Comparison of ENCODE assay signal across 1 cellular context in genomic region chr12:53939141-53940108, GRCh38.
TF ChIP-seq lines count a peak whose summit lies in the region.

No MANE protein-coding gene starts in this region.

TF ChIP-seq in WTC11, 78 proteins besides CTCF, POLR2A, EP300 and RAD21 (continued from another document):
- TF ChIP-seq AR (CRISPR knock-in tag; IDR thresholded peaks at IDR 0.05) (no peak), ZNF121 (CRISPR knock-in tag; IDR thresholded peaks at IDR 0.05) (no peak), SP1 (CRISPR knock-in tag; conservative IDR thresholded peaks at IDR 0.05) (no peak), SOX15 (CRISPR knock-in tag; IDR thresholded peaks at IDR 0.05) (no peak), JAZF1 (CRISPR knock-in tag; IDR thresholded peaks at IDR 0.05) (no peak), CBFB (CRISPR knock-in tag; IDR thresholded peaks at IDR 0.05; ENCODE audit: low read depth) (no peak), TCF7 (CRISPR knock-in tag; IDR thresholded peaks at IDR 0.05; ENCODE audit: low read depth) (no peak), FOXJ3 (CRISPR knock-in tag; IDR thresholded peaks at IDR 0.05; ENCODE audit: borderline replicate concordance) (no peak), NFYB (CRISPR knock-in tag; conservative IDR thresholded peaks at IDR 0.05; ENCODE audit: low read depth) (no peak), ATF1 (CRISPR knock-in tag; IDR thresholded peaks at IDR 0.05) (no peak), NFE2L1 (CRISPR knock-in tag; IDR thresholded peaks at IDR 0.05) (no peak), ATF6 (CRISPR knock-in tag; IDR thresholded peaks at IDR 0.05) (no peak)
TF ChIP-seq in WTC11: peak in this region for 0.
